Comparison of ENCODE assay signal across 23 cellular contexts in genomic region chr3:186469525-186469924, GRCh38.
"Had no signal": no experiment of that assay in that cellular context is flagged by ENCODE, and none has a peak within 500 bp of the region (broad histone marks: within the 10 kb centered on the region; RNA-seq: fewer than 3 reads in every experiment).

No MANE protein-coding gene starts in this region.

- H3K36me3 ChIP-seq: colonic mucosa, esophagus squamous epithelium, lower lobe of right lung, prostate gland, right atrium auricular region, sigmoid colon, thoracic aorta, tibial nerve, upper lobe of left lung had no signal

- H3K4me3 ChIP-seq: colonic mucosa, esophagus squamous epithelium, lower lobe of right lung, mucosa of descending colon, prostate gland, right atrium auricular region, sigmoid colon, thoracic aorta, tibial nerve, upper lobe of left lung had no signal

- H3K4me1 ChIP-seq: colonic mucosa, esophagus squamous epithelium, lower lobe of right lung, prostate gland, right atrium auricular region, sigmoid colon, tibial nerve, upper lobe of left lung had no signal

- H3K27ac ChIP-seq: colonic mucosa, esophagus squamous epithelium, lower lobe of right lung, prostate gland, right atrium auricular region, thoracic aorta, tibial nerve, upper lobe of left lung had no signal

- H3K27ac Mint-ChIP-seq: dendritic cell treated with granulocyte-macrophage colony-stimulating factor and Interleukin-4, amounts not matched to agents 40 ng/mL and 50 ng/mL, for 4 days; memory B cell; mesothelial cell of epicardium; stimulated activated effector memory CD8-positive, alpha-beta T cell treated with anti-CD3 and anti-CD28 coated beads, Interleukin-12 subunit alpha, Interleukin-12 subunit beta, amount 100 ng/mL, for 72 hours; stimulated activated naive CD8-positive, alpha-beta T cell treated with anti-CD3 and anti-CD28 coated beads, Interleukin-15, Interleukin-2, amounts not matched to agents 100 ng/mL and 50 ng/mL, for 24 hours had no signal

- H3K27me3 ChIP-seq: colonic mucosa, right atrium auricular region, sigmoid colon, tibial nerve, upper lobe of left lung had no signal

- H3K9me3 Mint-ChIP-seq: dendritic cell treated with granulocyte-macrophage colony-stimulating factor and Interleukin-4, amounts not matched to agents 40 ng/mL and 50 ng/mL, for 4 days; memory B cell; mesothelial cell of epicardium; naive B cell; natural killer cell treated with Interleukin-12 subunit alpha and Interleukin-12 subunit beta and Interleukin-15 and Interleukin-18, amount 100 ng/mL, for 72 hours; neural crest cell; stimulated activated effector memory CD8-positive, alpha-beta T cell treated with anti-CD3 and anti-CD28 coated beads, Interleukin-12 subunit alpha, Interleukin-12 subunit beta, amount 100 ng/mL, for 72 hours; stimulated activated naive CD8-positive, alpha-beta T cell treated with anti-CD3 and anti-CD28 coated beads, Interleukin-15, Interleukin-2, amounts not matched to agents 100 ng/mL and 50 ng/mL, for 24 hours had no signal

- H3K36me3 Mint-ChIP-seq: memory B cell; mesothelial cell of epicardium; naive B cell; natural killer cell treated with Interleukin-12 subunit alpha and Interleukin-12 subunit beta and Interleukin-15 and Interleukin-18, amount 100 ng/mL, for 72 hours; stimulated activated effector memory CD8-positive, alpha-beta T cell treated with anti-CD3 and anti-CD28 coated beads, Interleukin-12 subunit alpha, Interleukin-12 subunit beta, amount 100 ng/mL, for 72 hours had no signal

- DNase-seq: colonic mucosa; effector CD8-positive, alpha-beta T cell; esophagus squamous epithelium; foreskin melanocyte; left ventricle myocardium superior; lower lobe of right lung; mucosa of descending colon; naive B cell; sigmoid colon; stimulated activated CD4-positive, alpha-beta T cell treated with anti-CD3 and anti-CD28 coated beads, Interleukin-2, amount 100 ng/mL, for 24 hours; stimulated activated CD4-positive, alpha-beta T cell treated with anti-CD3 and anti-CD28 coated beads, Interleukin-4, amount 100 ng/mL, for 24 hours; upper lobe of left lung had no signal

- H3K9me3 ChIP-seq: colonic mucosa, esophagus squamous epithelium, lower lobe of right lung, mucosa of descending colon, prostate gland, right atrium auricular region, sigmoid colon, thoracic aorta, tibial nerve, upper lobe of left lung had no signal

- H3K4me1 Mint-ChIP-seq: mesothelial cell of epicardium had no signal

- H3K27me3 Mint-ChIP-seq: memory B cell; stimulated activated naive CD8-positive, alpha-beta T cell treated with anti-CD3 and anti-CD28 coated beads, Interleukin-15, Interleukin-2, amounts not matched to agents 100 ng/mL and 50 ng/mL, for 24 hours had no signal

- ATAC-seq: left ventricle myocardium superior; lower lobe of right lung; mucosa of descending colon; natural killer cell treated with Interleukin-12 subunit alpha and Interleukin-12 subunit beta and Interleukin-15 and Interleukin-18, amount 100 ng/mL, for 72 hours; stimulated activated effector memory CD8-positive, alpha-beta T cell treated with anti-CD3 and anti-CD28 coated beads, Interleukin-12 subunit alpha, Interleukin-12 subunit beta, amount 100 ng/mL, for 72 hours had no signal

- H3K4me3 Mint-ChIP-seq: dendritic cell treated with granulocyte-macrophage colony-stimulating factor and Interleukin-4, amounts not matched to agents 40 ng/mL and 50 ng/mL, for 4 days; memory B cell; mesothelial cell of epicardium; natural killer cell treated with Interleukin-12 subunit alpha and Interleukin-12 subunit beta and Interleukin-15 and Interleukin-18, amount 100 ng/mL, for 72 hours; neural crest cell; stimulated activated effector memory CD8-positive, alpha-beta T cell treated with anti-CD3 and anti-CD28 coated beads, Interleukin-12 subunit alpha, Interleukin-12 subunit beta, amount 100 ng/mL, for 72 hours; stimulated activated naive CD8-positive, alpha-beta T cell treated with anti-CD3 and anti-CD28 coated beads, Interleukin-15, Interleukin-2, amounts not matched to agents 100 ng/mL and 50 ng/mL, for 24 hours had no signal
